14 cellular contexts compared by ENCODE assay signal in genomic region chr2:222000326-222000725, GRCh38.
A peak's percentile ranks its signal among the peaks of the same experiment; 100 is the strongest.
DNase-seq lines count a peak whose midpoint lies in the region; ATAC-seq and TF ChIP-seq lines count a peak whose summit lies in the region.
"Had no signal": no experiment of that assay in that cellular context is flagged by ENCODE, and none has a peak within 500 bp of the region (broad histone marks: within the 10 kb centered on the region; RNA-seq: fewer than 3 reads in every experiment).

No MANE protein-coding gene starts in this region.

- H3K4me2 ChIP-seq in GM23248 (ENCODE audit: unreplicated experiment): no peak overlapping the region

- POLR2A ChIA-PET in RWPE1 (lab: Yijun Ruan, JAX; ENCODE audit: low non-redundant PET): no interaction called here

- no peak for TF ChIP-seq CTCF in RWPE1 (conservative IDR thresholded peaks at IDR 0.05; ENCODE audit: low read depth)
- no peak for TF ChIP-seq CTCF in fibroblast of pulmonary artery (IDR thresholded peaks at IDR 0.05; ENCODE audit: low read length, missing control alignments)
- no peak for TF ChIP-seq CTCF in ovary (IDR thresholded peaks at IDR 0.05)
- TF ChIP-seq CTCF in Peyer's patch (IDR thresholded peaks at IDR 0.05): no peak

- CTCF ChIA-PET in RWPE1 (lab: Yijun Ruan, JAX): no interaction called here

- H4K20me1 ChIP-seq in GM23248 (ENCODE audit: insufficient read depth): no peaks in the 10 kb centered on the region

- intact Hi-C loops in ovary (cut with DNase I): no loop called here

- H3K9me3 ChIP-seq in GM23248 (ENCODE audit: low read depth) (no peaks in the 10 kb centered on the region), ovary (no peaks in the 10 kb centered on the region), Peyer's patch (no peaks in the 10 kb centered on the region)
- H3K9me3 ChIP-seq: prostate gland had no signal

- H3K27ac ChIP-seq in GM23248 (no peak overlapping the region), RWPE1 (no peak overlapping the region), ovary (no peak overlapping the region), Peyer's patch (no peak overlapping the region)
- H3K27ac ChIP-seq: prostate gland had no signal

- no peak for TF ChIP-seq EP300 in ovary (IDR thresholded peaks at IDR 0.05)

- no peaks in the 10 kb centered on the region for H3K9me2 ChIP-seq in GM23248 (ENCODE audit: insufficient read depth)

- H3K36me3 ChIP-seq in GM23248 (ENCODE audit: low read depth) (no peaks in the 10 kb centered on the region), ovary (no peaks in the 10 kb centered on the region), Peyer's patch (no peaks in the 10 kb centered on the region)
- H3K36me3 ChIP-seq: prostate gland had no signal

- TF ChIP-seq POLR2A in ovary (IDR thresholded peaks at IDR 0.05) (no peak), Peyer's patch (IDR thresholded peaks at IDR 0.05) (no peak)

- H3K27me3 ChIP-seq in GM23248 (replicated peaks; ENCODE audit: insufficient read depth) (no peaks in the 10 kb centered on the region; the same call in 1 of the 2 replicates), ovary (no peaks in the 10 kb centered on the region), Peyer's patch (no peaks in the 10 kb centered on the region)

- 1 to 12% methylated on average over 3 of the region's 3 CpGs for WGBS in GM23248 (ENCODE audit: low coverage in 1 of 2, low lambda C conversion rate in 2 of 2, missing lambda C conversion rate in 2 of 2), 2 experiments
- WGBS in ovary, 3 donors: 74 to 89% (median 83%) methylated on average over 3 of the region's 3 CpGs

- in situ Hi-C loops in GM23248 (cut with MboI): no loop called here

- H3K4me1 ChIP-seq in GM23248 (ENCODE audit: insufficient read depth): peaks cover 10% of the 10 kb centered on the region; the same call in 1 of the 2 replicates
- no peaks in the 10 kb centered on the region for H3K4me1 ChIP-seq in ovary (ENCODE audit: insufficient read depth)
- H3K4me1 ChIP-seq in Peyer's patch: no peaks in the 10 kb centered on the region
- H3K4me1 ChIP-seq: prostate gland had no signal

- H3K4me3 ChIP-seq in GM23248 (no peak overlapping the region), fibroblast of pulmonary artery (replicated peaks; ENCODE audit: low read depth, low read length) (no peak overlapping the region), ovary (no peak overlapping the region), Peyer's patch (no peak overlapping the region)
- H3K4me3 ChIP-seq: prostate gland had no signal

- H3F3A ChIP-seq in GM23248 (ENCODE audit: insufficient read depth): 0 out of 2 replicates have a peak, but pooled peaks cover 4% of the 10 kb centered on the region

- no peak overlapping the region for H2AFZ ChIP-seq in GM23248

- DNase-seq in AG08395 (ENCODE audit: low spot score) (peak; percentile 24), GM23248 (peak; percentile 49), RWPE1 (ENCODE audit: low spot score) (peak; percentile 59), fibroblast of pulmonary artery (ENCODE audit: low read depth) (peak; percentile 13), NCI-H1105 treated with DMSO at 0.1 percent for 48 hours (lab: John Stamatoyannopoulos, UW) (no peak), ovary (no peak), Peyer's patch (no peak)
- DNase-seq: C1 segment of cervical spinal cord; NCI-H1694; stimulated activated CD4-positive, alpha-beta T cell treated with anti-CD3 and anti-CD28 coated beads, Interleukin-2, amount 100 ng/mL, for 24 hours; T-helper 17 cell had no signal

- no peak for ATAC-seq in GM18861 (IDR thresholded peaks at IDR 0.05; ENCODE audit: unreplicated experiment)
- ATAC-seq: activated T-helper 17 cell treated with anti-CD3 and anti-CD28 coated beads, Interleukin-2, amount 50 U/mL, for 72 hours; T-helper 17 cell had no signal

- no peaks in the 10 kb centered on the region for H3K79me2 ChIP-seq in GM23248 (ENCODE audit: insufficient read depth)

- H3K9ac ChIP-seq in GM23248: no peak overlapping the region

Comparison
In these comparisons a context has a peak if more than half of its experiments do, and no peak if none do; other contexts are left out.
1. DNase-seq: peak in AG08395 (single experiment), GM23248 (single experiment), RWPE1 (single experiment) and fibroblast of pulmonary artery (single experiment); none in NCI-H1105 treated with DMSO at 0.1 percent for 48 hours (single experiment), ovary (0 of 5) and Peyer's patch (0 of 3).